ENCODE assay signal across 15 cellular contexts in the genomic region with DNA sequence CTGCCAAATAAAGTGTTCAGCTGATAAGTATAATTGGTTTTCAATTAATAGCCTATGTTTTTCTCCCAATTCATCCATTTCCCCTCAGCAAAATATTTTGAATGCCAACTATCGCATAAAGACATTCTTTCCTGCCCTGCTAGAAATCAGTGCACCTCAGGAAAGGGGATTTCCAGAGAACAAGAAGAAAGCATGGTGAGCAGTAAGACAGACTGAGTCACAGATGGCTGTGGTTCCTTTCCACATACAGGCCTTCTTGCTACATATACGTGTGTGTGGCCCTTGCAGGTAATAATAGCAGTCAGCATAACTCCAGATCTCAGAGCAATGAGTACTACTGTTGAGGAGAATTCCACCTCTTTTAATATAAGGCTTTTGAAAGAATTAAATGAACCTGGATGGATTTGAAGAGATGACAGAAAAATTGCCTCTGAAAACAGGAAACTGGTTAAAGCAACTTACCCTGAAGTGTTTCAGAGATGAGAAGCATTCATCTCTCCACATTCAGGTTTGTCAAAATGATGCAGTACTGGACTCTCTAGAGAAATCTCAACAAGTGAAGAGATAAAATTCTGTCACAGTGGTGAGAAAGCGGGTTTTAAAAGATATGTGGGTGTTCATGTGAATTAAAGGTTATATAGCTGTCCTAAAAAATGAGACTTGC. TPM values are rescaled to one million over a fixed set of nuclear protein-coding genes. Genes with fewer than 3 reads are reported as not detected.
DNase-seq lines count a peak whose midpoint lies in the region; FAIRE-seq and TF ChIP-seq lines count a peak whose summit lies in the region.
"Had no signal": no experiment of that assay in that cellular context is flagged by ENCODE, and none has a peak within 500 bp of the region (broad histone marks: within the 10 kb centered on the region; RNA-seq: fewer than 3 reads in every experiment).

No MANE protein-coding gene starts in this region.

- FAIRE-seq in G401.6 (lab: Jason Lieb, UNC) = peak; percentile 95
- FAIRE-seq: HepG2, TTC549 had no signal

- peak; percentile 78 for DNase-seq in M059J (ENCODE audit: low read depth)
- DNase-seq in chondrocyte (ENCODE audit: low spot score) = no peak
- no peak for DNase-seq in GM20000 (ENCODE audit: low spot score)
- no peak for DNase-seq in T-helper 2 cell treated with Interferon-gamma antibody and Interleukin-4, amounts not matched to agents 5 μg/mL and 100 μg/mL, for 36 hours (ENCODE audit: low spot score)
- no peak for DNase-seq in activated gamma-delta T cell treated with Interleukin-2 at 50 U/mL for 16 hours
- no peak for DNase-seq in NCI-H2107 treated with DMSO at 0.1 percent for 48 hours (lab: John Stamatoyannopoulos, UW; ENCODE audit: unreplicated experiment)
- DNase-seq: activated naive CD4-positive, alpha-beta T cell treated with Interleukin-2 at 50 U/mL for 16 hours; head of caudate nucleus; naive thymus-derived CD4-positive, alpha-beta T cell; NCI-H524 treated with DMSO at 0.1 percent for 48 hours; stimulated activated CD4-positive, alpha-beta T cell treated with anti-CD3 and anti-CD28 coated beads, Interleukin-4, amount 100 ng/mL, for 1 hour had no signal

- peaks cover 72% of the 10 kb centered on the region for H3K4me1 Mint-ChIP-seq in chondrocyte (ENCODE audit: low read depth)
- H3K4me1 Mint-ChIP-seq in nephron = peaks cover 45% of the 10 kb centered on the region
- H3K4me1 Mint-ChIP-seq in T-helper 2 cell treated with Interferon-gamma antibody and Interleukin-4, amounts not matched to agents 5 μg/mL and 100 μg/mL, for 36 hours (ENCODE audit: low read depth) = no peaks in the 10 kb centered on the region

- no peaks in the 10 kb centered on the region for H3K27me3 Mint-ChIP-seq in chondrocyte (ENCODE audit: low read depth)
- H3K27me3 Mint-ChIP-seq in nephron (ENCODE audit: low read depth) = no peaks in the 10 kb centered on the region
- H3K27me3 Mint-ChIP-seq in T-helper 2 cell treated with Interferon-gamma antibody and Interleukin-4, amounts not matched to agents 5 μg/mL and 100 μg/mL, for 36 hours (ENCODE audit: low read depth) = no peaks in the 10 kb centered on the region

- no peak for TF ChIP-seq CTCF in chondrocyte (IDR thresholded peaks at IDR 0.05)
- no peak for TF ChIP-seq CTCF in nephron (IDR thresholded peaks at IDR 0.05; ENCODE audit: unreplicated experiment in 3 of 3)
- no peak for TF ChIP-seq CTCF in GM20000 (IDR thresholded peaks at IDR 0.05; ENCODE audit: extremely low read depth, missing control alignments)

- H3K27ac Mint-ChIP-seq in chondrocyte (ENCODE audit: unreplicated experiment) (peak overlapping the region; percentile 80), nephron (peak overlapping the region; percentile 50 to 90 (median 68))
- H3K27ac Mint-ChIP-seq in T-helper 2 cell treated with Interferon-gamma antibody and Interleukin-4, amounts not matched to agents 5 μg/mL and 100 μg/mL, for 36 hours = no peak overlapping the region
- H3K27ac Mint-ChIP-seq: naive thymus-derived CD4-positive, alpha-beta T cell had no signal

- H3K9me3 Mint-ChIP-seq in chondrocyte (ENCODE audit: low read depth) = peaks cover 5% of the 10 kb centered on the region
- no peaks in the 10 kb centered on the region for H3K9me3 Mint-ChIP-seq in nephron
- no peaks in the 10 kb centered on the region for H3K9me3 Mint-ChIP-seq in T-helper 2 cell treated with Interferon-gamma antibody and Interleukin-4, amounts not matched to agents 5 μg/mL and 100 μg/mL, for 36 hours

- peaks cover 5% of the 10 kb centered on the region for H3K36me3 Mint-ChIP-seq in chondrocyte (ENCODE audit: low read depth)
- peaks cover 19% of the 10 kb centered on the region for H3K36me3 Mint-ChIP-seq in nephron (ENCODE audit: low read depth)
- H3K36me3 Mint-ChIP-seq in T-helper 2 cell treated with Interferon-gamma antibody and Interleukin-4, amounts not matched to agents 5 μg/mL and 100 μg/mL, for 36 hours (ENCODE audit: low read depth) = no peaks in the 10 kb centered on the region
- H3K36me3 Mint-ChIP-seq: naive thymus-derived CD4-positive, alpha-beta T cell had no signal

- H3K4me3 Mint-ChIP-seq in chondrocyte (ENCODE audit: unreplicated experiment) (no peak overlapping the region), nephron (peak overlapping the region in 1 of 3 experiments; percentile 36)
- no peak overlapping the region for H3K4me3 Mint-ChIP-seq in T-helper 2 cell treated with Interferon-gamma antibody and Interleukin-4, amounts not matched to agents 5 μg/mL and 100 μg/mL, for 36 hours
- H3K4me3 Mint-ChIP-seq: naive thymus-derived CD4-positive, alpha-beta T cell had no signal

RNA-seq across cellular contexts. Expression of gene GASK1B, which starts 13.6 kb away (rescaled TPM):
- 2.5 and 4.4 TPM in 2 replicates for total RNA-seq in M059J (2014; rRNA removed; shearing (Covaris generic))
- total RNA-seq in chondrocyte = 36.2 to 139 TPM (median 37.6 TPM) in 3 replicates

RNA-seq across cellular contexts. Expression of gene TMEM144, which starts 51.1 kb away (rescaled TPM):
- 3.3 TPM in 2 replicates for total RNA-seq in M059J (2014; rRNA removed; shearing (Covaris generic))
- total RNA-seq in chondrocyte = 2.6 to 4.1 TPM (median 3.0 TPM) in 3 replicates
